9 cellular contexts compared by ENCODE assay signal in genomic region chr3:128727485-128727884, GRCh38. TPM values are rescaled to one million over a fixed set of nuclear protein-coding genes. Genes with fewer than 3 reads are reported as not detected.
DNase-seq lines count a peak whose midpoint lies in the region; ATAC-seq and TF ChIP-seq lines count a peak whose summit lies in the region.
"Had no signal": no experiment of that assay in that cellular context is flagged by ENCODE, and none has a peak within 500 bp of the region (broad histone marks: within the 10 kb centered on the region; RNA-seq: fewer than 3 reads in every experiment).

No MANE protein-coding gene starts in this region.

- H4K20me1 ChIP-seq in GM23248 (ENCODE audit: insufficient read depth) = peaks cover 47% of the 10 kb centered on the region

- in situ Hi-C loops in GM23248 (cut with MboI) = no loop called here

- H3K4me3 ChIP-seq in GM23248 (peak overlapping the region; percentile 90), fibroblast of the aortic adventitia (ENCODE audit: low read depth, low read length) (peak overlapping the region; percentile 92), rectal smooth muscle tissue (ENCODE audit: low read length) (peak overlapping the region; percentile 93)

- no peaks in the 10 kb centered on the region for H3K9me3 Mint-ChIP-seq in T-cell

- peak overlapping the region; percentile 97 for H3K9ac ChIP-seq in GM23248
- no peak overlapping the region for H3K9ac ChIP-seq in rectal smooth muscle tissue (ENCODE audit: low read length)

- H3K4me3 Mint-ChIP-seq in T-cell = peak overlapping the region; percentile 88 to 92 (median 91)

- peak overlapping the region; percentile 95 for H3K27ac ChIP-seq in GM23248
- no peak overlapping the region for H3K27ac ChIP-seq in rectal smooth muscle tissue (ENCODE audit: low read depth, low read length)

- CTCF ChIA-PET in T-cell (lab: Charles Lee) = interaction anchor here in 1 of 2 donors (0.6 to 1.4 kb wide), 3 partner anchors 47 to 68 kb away, joined by 3 to 11 read pairs (median 8); no protein-coding TSS in a partner anchor

- H3K4me1 ChIP-seq in GM23248 (ENCODE audit: insufficient read depth) = peaks cover 35% of the 10 kb centered on the region
- H3K4me1 ChIP-seq in rectal smooth muscle tissue (ENCODE audit: control insufficient read depth, insufficient read depth, low read length) = peaks cover 23% of the 10 kb centered on the region

- H3K4me1 Mint-ChIP-seq in T-cell = peaks cover 64 to 69% (median 66%) of the 10 kb centered on the region in 3 donors

- no peaks in the 10 kb centered on the region for H3K27me3 Mint-ChIP-seq in T-cell

- no peaks in the 10 kb centered on the region for H3K9me3 ChIP-seq in GM23248 (ENCODE audit: low read depth)

- peaks cover 10% of the 10 kb centered on the region for H3K36me3 Mint-ChIP-seq in T-cell

- no peak for ATAC-seq in T-cell (replicated peaks in 1 of 4)
- ATAC-seq in HG03196 (IDR thresholded peaks at IDR 0.05; ENCODE audit: unreplicated experiment) = no peak

- TF ChIP-seq CTCF in fibroblast of the aortic adventitia (IDR thresholded peaks at IDR 0.05; ENCODE audit: insufficient read depth, low read length) = no peak

- WGBS in GM23248 (ENCODE audit: low coverage in 1 of 2, low lambda C conversion rate in 2 of 2, missing lambda C conversion rate in 2 of 2), 2 experiments = 26 to 31% methylated on average over 6 of the region's 6 CpGs

- H3K36me3 ChIP-seq in GM23248 (ENCODE audit: low read depth) = no peaks in the 10 kb centered on the region
- no peaks in the 10 kb centered on the region for H3K36me3 ChIP-seq in rectal smooth muscle tissue (ENCODE audit: control insufficient read depth, insufficient read depth, low read length)

- no peaks in the 10 kb centered on the region for H3K27me3 ChIP-seq in GM23248 (replicated peaks; ENCODE audit: insufficient read depth)
- H3K27me3 ChIP-seq in rectal smooth muscle tissue (ENCODE audit: control insufficient read depth, insufficient read depth, low read length) = no peaks in the 10 kb centered on the region

- peak overlapping the region; percentile 24 to 44 for H3K27ac Mint-ChIP-seq in T-cell

- peak overlapping the region; percentile 99 for H3K4me2 ChIP-seq in GM23248 (ENCODE audit: unreplicated experiment)

- H3K79me2 ChIP-seq in GM23248 (ENCODE audit: insufficient read depth) = peaks cover 71% of the 10 kb centered on the region

- no peak overlapping the region for H2AFZ ChIP-seq in GM23248

- peak; percentile 54 for DNase-seq in GM23248
- DNase-seq in T-cell = no peak
- DNase-seq in fibroblast of the aortic adventitia (ENCODE audit: low read depth) = peak; percentile 18
- no peak for DNase-seq in globus pallidus (ENCODE audit: low spot score)
- DNase-seq in stimulated activated CD4-positive, alpha-beta T cell treated with anti-CD3 and anti-CD28 coated beads, Interleukin-1b, Interleukin-23, amount 100 ng/mL, for 48 hours = no peak
- DNase-seq in stimulated activated CD4-positive, alpha-beta T cell treated with anti-CD3 and anti-CD28 coated beads, Interleukin-4, amount 100 ng/mL, for 4 hours = no peak
- DNase-seq: activated CD4-positive, alpha-beta T cell treated with anti-CD3 and anti-CD28 coated beads, Interleukin-2, amount 50 U/mL, for 48 hours had no signal

- H3K9me2 ChIP-seq in GM23248 (ENCODE audit: insufficient read depth) = no peaks in the 10 kb centered on the region

- H3F3A ChIP-seq in GM23248 (ENCODE audit: insufficient read depth) = peaks cover 29% of the 10 kb centered on the region

- POLR2A ChIA-PET in T-cell (lab: Charles Lee) = interaction anchor here (0.6 to 1.0 kb wide), 4 partner anchors 12 to 555 kb away, joined by 3 to 7 read pairs (median 4); no protein-coding TSS in a partner anchor

RNA-seq across cellular contexts. Expression of gene RAB7A, which starts 1.5 kb away (rescaled TPM):
- total RNA-seq in GM23248 (2014; rRNA removed; shearing (Covaris generic)) = 55.1 and 71.3 TPM in 2 replicates
- 255 TPM in 2 replicates for polyA plus RNA-seq in GM23248 (2016; fragmentation: Nextera tagmentation; extraction: Ambion mirVana)
- total RNA-seq in T-cell = 100 to 1,000 TPM; 130 to 161 (median 140) TPM
- 96.8 and 166 TPM in 2 replicates for total RNA-seq in fibroblast of the aortic adventitia (ENCODE audit: low replicate concordance)

Comparison
In these comparisons a context has a peak if more than half of its experiments do, and no peak if none do; other contexts are left out.
1. DNase-seq: peak in GM23248 (single experiment) and fibroblast of the aortic adventitia (single experiment); none in T-cell (0 of 34), globus pallidus (single experiment), stimulated activated CD4-positive, alpha-beta T cell treated with anti-CD3 and anti-CD28 coated beads, Interleukin-1b, Interleukin-23, amount 100 ng/mL, for 48 hours (single experiment) and stimulated activated CD4-positive, alpha-beta T cell treated with anti-CD3 and anti-CD28 coated beads, Interleukin-4, amount 100 ng/mL, for 4 hours (0 of 2).
2. Peak in every context shown above with its lines, with median percentiles within 50 percentile points of each other: H3K4me3 ChIP-seq.